11 cellular contexts compared by ENCODE assay signal in genomic region chr5:115770466-115770865, GRCh38. TPM values are rescaled to one million over a fixed set of nuclear protein-coding genes. Genes with fewer than 3 reads are reported as not detected.
DNase-seq lines count a peak whose midpoint lies in the region; ATAC-seq and TF ChIP-seq lines count a peak whose summit lies in the region.
"Had no signal": no experiment of that assay in that cellular context is flagged by ENCODE, and none has a peak within 500 bp of the region (broad histone marks: within the 10 kb centered on the region; RNA-seq: fewer than 3 reads in every experiment).

No MANE protein-coding gene starts in this region.

- no peak overlapping the region for H3K27ac ChIP-seq in neural progenitor cell
- H3K27ac ChIP-seq: BLaER1 treated with 17β-estradiol and CSF1 and Interleukin-3, amounts not matched to agents 10 nM and 100 nM had no signal

- no peaks in the 10 kb centered on the region for H4K20me1 ChIP-seq in neural progenitor cell (ENCODE audit: low read depth)
- H4K20me1 ChIP-seq: BLaER1 treated with 17β-estradiol and CSF1 and Interleukin-3, amounts not matched to agents 10 nM and 100 nM had no signal

- H2AFZ ChIP-seq in neural progenitor cell (replicated peaks): peak overlapping the region; percentile 98

- POLR2A ChIA-PET in activated CD4-positive, alpha-beta T cell treated with anti-CD3 and anti-CD28 coated beads for 36 hours (lab: Charles Lee): no interaction called here
- POLR2A ChIA-PET in activated CD4-positive, alpha-beta T cell treated with anti-CD3 and anti-CD28 coated beads, Interleukin-2, amount 10 ng/mL, durations not matched to agents 7 days and 5 days (lab: Charles Lee): no interaction called here

- no peaks in the 10 kb centered on the region for H3K79me2 ChIP-seq in neural progenitor cell (ENCODE audit: low read depth)

- no peak overlapping the region for H3K9ac ChIP-seq in neural progenitor cell
- H3K9ac ChIP-seq: BLaER1 treated with 17β-estradiol and CSF1 and Interleukin-3, amounts not matched to agents 10 nM and 100 nM had no signal

- H3K9me3 ChIP-seq in neural progenitor cell (ENCODE audit: low read depth): no peaks in the 10 kb centered on the region
- H3K9me3 ChIP-seq: BLaER1 treated with 17β-estradiol and CSF1 and Interleukin-3, amounts not matched to agents 10 nM and 100 nM had no signal

- no peak overlapping the region for H3K27ac Mint-ChIP-seq in activated CD4-positive, alpha-beta T cell treated with anti-CD3 and anti-CD28 coated beads for 36 hours
- no peak overlapping the region for H3K27ac Mint-ChIP-seq in activated CD4-positive, alpha-beta T cell treated with anti-CD3 and anti-CD28 coated beads, Interleukin-2, amount 10 ng/mL, durations not matched to agents 7 days and 5 days
- no peak overlapping the region for H3K27ac Mint-ChIP-seq in neural progenitor cell

- no peaks in the 10 kb centered on the region for H3K36me3 ChIP-seq in neural progenitor cell
- H3K36me3 ChIP-seq: BLaER1 treated with 17β-estradiol and CSF1 and Interleukin-3, amounts not matched to agents 10 nM and 100 nM had no signal

- CTCF ChIA-PET in activated CD4-positive, alpha-beta T cell treated with anti-CD3 and anti-CD28 coated beads for 36 hours (lab: Charles Lee): interaction anchor here (0.7 to 1.2 kb wide), 2 partner anchors 16 to 345 kb away, joined by 3 read pairs; no protein-coding TSS in a partner anchor
- CTCF ChIA-PET in activated CD4-positive, alpha-beta T cell treated with anti-CD3 and anti-CD28 coated beads, Interleukin-2, amount 10 ng/mL, durations not matched to agents 7 days and 5 days (lab: Charles Lee): no interaction called here

- intact Hi-C loops in activated CD4-positive, alpha-beta T cell treated with anti-CD3 and anti-CD28 coated beads for 36 hours (cut with DNase I, micrococcal nuclease): loop anchor here in 1 of 2 experiments (5.0 kb wide), 1 partner anchor 138 kb away; no protein-coding TSS in a partner anchor

- no peaks in the 10 kb centered on the region for H3K36me3 Mint-ChIP-seq in activated CD4-positive, alpha-beta T cell treated with anti-CD3 and anti-CD28 coated beads for 36 hours (ENCODE audit: low read depth)
- H3K36me3 Mint-ChIP-seq in activated CD4-positive, alpha-beta T cell treated with anti-CD3 and anti-CD28 coated beads, Interleukin-2, amount 10 ng/mL, durations not matched to agents 7 days and 5 days (ENCODE audit: low read depth): no peaks in the 10 kb centered on the region
- no peaks in the 10 kb centered on the region for H3K36me3 Mint-ChIP-seq in neural progenitor cell

- H3K27me3 ChIP-seq in neural progenitor cell: no peaks in the 10 kb centered on the region
- H3K27me3 ChIP-seq: BLaER1 treated with 17β-estradiol and CSF1 and Interleukin-3, amounts not matched to agents 10 nM and 100 nM had no signal

- in situ Hi-C loops in astrocyte of the spinal cord (cut with HindIII; ENCODE audit: low sequenced_read_pairs): no loop called here

- no peak overlapping the region for H3K4me3 ChIP-seq in astrocyte of the spinal cord (ENCODE audit: low read depth, low read length)
- no peak overlapping the region for H3K4me3 ChIP-seq in neural progenitor cell
- H3K4me3 ChIP-seq: BLaER1 treated with 17β-estradiol and CSF1 and Interleukin-3, amounts not matched to agents 10 nM and 100 nM had no signal

- H3K27me3 Mint-ChIP-seq in activated CD4-positive, alpha-beta T cell treated with anti-CD3 and anti-CD28 coated beads for 36 hours: peaks cover 14% of the 10 kb centered on the region
- peaks cover 14% of the 10 kb centered on the region for H3K27me3 Mint-ChIP-seq in activated CD4-positive, alpha-beta T cell treated with anti-CD3 and anti-CD28 coated beads, Interleukin-2, amount 10 ng/mL, durations not matched to agents 7 days and 5 days
- peaks cover 5% of the 10 kb centered on the region for H3K27me3 Mint-ChIP-seq in neural progenitor cell (ENCODE audit: insufficient read depth, low read depth)

- peak; percentile 47 for DNase-seq in activated CD4-positive, alpha-beta T cell treated with anti-CD3 and anti-CD28 coated beads for 36 hours
- no peak for DNase-seq in activated CD4-positive, alpha-beta T cell treated with anti-CD3 and anti-CD28 coated beads, Interleukin-2, amount 10 ng/mL, durations not matched to agents 7 days and 5 days
- DNase-seq in astrocyte of the spinal cord (ENCODE audit: low read depth, low spot score) (no peak), neural progenitor cell (ENCODE audit: low spot score) (peak; percentile 69)
- DNase-seq: activated naive CD4-positive, alpha-beta T cell; NCI-H187 treated with DMSO at 0.1 percent for 48 hours had no signal

- no peak overlapping the region for H3K4me3 Mint-ChIP-seq in activated CD4-positive, alpha-beta T cell treated with anti-CD3 and anti-CD28 coated beads for 36 hours
- no peak overlapping the region for H3K4me3 Mint-ChIP-seq in activated CD4-positive, alpha-beta T cell treated with anti-CD3 and anti-CD28 coated beads, Interleukin-2, amount 10 ng/mL, durations not matched to agents 7 days and 5 days
- H3K4me3 Mint-ChIP-seq in neural progenitor cell: no peak overlapping the region

- no peak overlapping the region for H3K4me2 ChIP-seq in neural progenitor cell
- H3K4me2 ChIP-seq: BLaER1 treated with 17β-estradiol and CSF1 and Interleukin-3, amounts not matched to agents 10 nM and 100 nM had no signal

- ATAC-seq in activated CD4-positive, alpha-beta T cell treated with anti-CD3 and anti-CD28 coated beads for 36 hours: no peak
- ATAC-seq in HG03442 (IDR thresholded peaks at IDR 0.05; ENCODE audit: unreplicated experiment) (peak; percentile 46), HG03159 (IDR thresholded peaks at IDR 0.05; ENCODE audit: unreplicated experiment) (no peak), GM19467 (IDR thresholded peaks at IDR 0.05; ENCODE audit: unreplicated experiment) (no peak), HG02571 (IDR thresholded peaks at IDR 0.05; ENCODE audit: unreplicated experiment) (no peak)

- no peaks in the 10 kb centered on the region for H3F3A ChIP-seq in neural progenitor cell (ENCODE audit: low read depth)

- no peaks in the 10 kb centered on the region for H3K4me1 ChIP-seq in neural progenitor cell

- H3K4me1 Mint-ChIP-seq in activated CD4-positive, alpha-beta T cell treated with anti-CD3 and anti-CD28 coated beads for 36 hours: no peaks in the 10 kb centered on the region
- H3K4me1 Mint-ChIP-seq in activated CD4-positive, alpha-beta T cell treated with anti-CD3 and anti-CD28 coated beads, Interleukin-2, amount 10 ng/mL, durations not matched to agents 7 days and 5 days: no peaks in the 10 kb centered on the region
- H3K4me1 Mint-ChIP-seq in neural progenitor cell: peaks cover 8% of the 10 kb centered on the region

- H3K9me3 Mint-ChIP-seq in activated CD4-positive, alpha-beta T cell treated with anti-CD3 and anti-CD28 coated beads for 36 hours (ENCODE audit: low read depth): no peaks in the 10 kb centered on the region
- no peaks in the 10 kb centered on the region for H3K9me3 Mint-ChIP-seq in activated CD4-positive, alpha-beta T cell treated with anti-CD3 and anti-CD28 coated beads, Interleukin-2, amount 10 ng/mL, durations not matched to agents 7 days and 5 days
- no peaks in the 10 kb centered on the region for H3K9me3 Mint-ChIP-seq in neural progenitor cell

- TF ChIP-seq CTCF in astrocyte of the spinal cord (IDR thresholded peaks at IDR 0.05; ENCODE audit: low read depth, low read length) (peak; percentile 41), neural progenitor cell (IDR thresholded peaks at IDR 0.05) (peak; percentile 78)

RNA-seq across cellular contexts. Expression of gene CDO1, which starts 46.0 kb away (rescaled TPM):
- total RNA-seq in activated CD4-positive, alpha-beta T cell treated with anti-CD3 and anti-CD28 coated beads for 36 hours: under 1 TPM; 0.16 to 0.55 TPM
- total RNA-seq in activated CD4-positive, alpha-beta T cell treated with anti-CD3 and anti-CD28 coated beads, Interleukin-2, amount 10 ng/mL, durations not matched to agents 7 days and 5 days: not detected
- 18.4 and 21.9 TPM in 2 replicates for total RNA-seq in neural progenitor cell (ENCODE audit: low replicate concordance)

Comparison
In these comparisons a context has a peak if more than half of its experiments do, and no peak if none do; other contexts are left out.
1. DNase-seq: peak in activated CD4-positive, alpha-beta T cell treated with anti-CD3 and anti-CD28 coated beads for 36 hours (single experiment) and neural progenitor cell (single experiment); none in activated CD4-positive, alpha-beta T cell treated with anti-CD3 and anti-CD28 coated beads, Interleukin-2, amount 10 ng/mL, durations not matched to agents 7 days and 5 days (single experiment) and astrocyte of the spinal cord (single experiment).
2. RNA of gene CDO1, which starts 46.0 kb away (total RNA-seq): 18.4 to 21.9 TPM in neural progenitor cell; 0.16 to 0.55 TPM in activated CD4-positive, alpha-beta T cell treated with anti-CD3 and anti-CD28 coated beads for 36 hours and not detected in activated CD4-positive, alpha-beta T cell treated with anti-CD3 and anti-CD28 coated beads, Interleukin-2, amount 10 ng/mL, durations not matched to agents 7 days and 5 days; every median in the first group is over 10 times any median in the second.